Comparison of ENCODE assay signal across 1 cellular context in the genomic region with DNA sequence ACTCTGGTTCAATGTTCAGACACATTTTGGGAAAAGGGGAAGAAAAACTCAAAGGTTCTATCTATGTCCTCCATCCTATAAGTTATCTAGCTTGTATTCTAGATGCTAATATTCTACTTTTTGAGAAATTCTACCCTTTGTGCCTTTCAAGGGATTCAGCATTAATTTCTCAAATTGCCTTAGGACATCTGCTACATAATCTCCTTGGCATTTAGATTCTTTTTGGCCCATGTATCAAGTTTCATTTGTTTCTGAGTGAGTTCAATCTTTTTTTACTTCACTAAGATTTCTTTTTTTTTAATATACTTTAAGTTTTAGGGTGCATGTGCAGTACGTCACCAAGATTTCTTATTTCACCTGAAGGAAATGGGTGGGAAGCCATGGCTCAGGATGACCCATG.
TF ChIP-seq lines count a peak whose summit lies in the region.

No MANE protein-coding gene starts in this region.

TF ChIP-seq in GM23338, 12 proteins besides CTCF, POLR2A, EP300 and RAD21:
- TF ChIP-seq, protein P1, sequence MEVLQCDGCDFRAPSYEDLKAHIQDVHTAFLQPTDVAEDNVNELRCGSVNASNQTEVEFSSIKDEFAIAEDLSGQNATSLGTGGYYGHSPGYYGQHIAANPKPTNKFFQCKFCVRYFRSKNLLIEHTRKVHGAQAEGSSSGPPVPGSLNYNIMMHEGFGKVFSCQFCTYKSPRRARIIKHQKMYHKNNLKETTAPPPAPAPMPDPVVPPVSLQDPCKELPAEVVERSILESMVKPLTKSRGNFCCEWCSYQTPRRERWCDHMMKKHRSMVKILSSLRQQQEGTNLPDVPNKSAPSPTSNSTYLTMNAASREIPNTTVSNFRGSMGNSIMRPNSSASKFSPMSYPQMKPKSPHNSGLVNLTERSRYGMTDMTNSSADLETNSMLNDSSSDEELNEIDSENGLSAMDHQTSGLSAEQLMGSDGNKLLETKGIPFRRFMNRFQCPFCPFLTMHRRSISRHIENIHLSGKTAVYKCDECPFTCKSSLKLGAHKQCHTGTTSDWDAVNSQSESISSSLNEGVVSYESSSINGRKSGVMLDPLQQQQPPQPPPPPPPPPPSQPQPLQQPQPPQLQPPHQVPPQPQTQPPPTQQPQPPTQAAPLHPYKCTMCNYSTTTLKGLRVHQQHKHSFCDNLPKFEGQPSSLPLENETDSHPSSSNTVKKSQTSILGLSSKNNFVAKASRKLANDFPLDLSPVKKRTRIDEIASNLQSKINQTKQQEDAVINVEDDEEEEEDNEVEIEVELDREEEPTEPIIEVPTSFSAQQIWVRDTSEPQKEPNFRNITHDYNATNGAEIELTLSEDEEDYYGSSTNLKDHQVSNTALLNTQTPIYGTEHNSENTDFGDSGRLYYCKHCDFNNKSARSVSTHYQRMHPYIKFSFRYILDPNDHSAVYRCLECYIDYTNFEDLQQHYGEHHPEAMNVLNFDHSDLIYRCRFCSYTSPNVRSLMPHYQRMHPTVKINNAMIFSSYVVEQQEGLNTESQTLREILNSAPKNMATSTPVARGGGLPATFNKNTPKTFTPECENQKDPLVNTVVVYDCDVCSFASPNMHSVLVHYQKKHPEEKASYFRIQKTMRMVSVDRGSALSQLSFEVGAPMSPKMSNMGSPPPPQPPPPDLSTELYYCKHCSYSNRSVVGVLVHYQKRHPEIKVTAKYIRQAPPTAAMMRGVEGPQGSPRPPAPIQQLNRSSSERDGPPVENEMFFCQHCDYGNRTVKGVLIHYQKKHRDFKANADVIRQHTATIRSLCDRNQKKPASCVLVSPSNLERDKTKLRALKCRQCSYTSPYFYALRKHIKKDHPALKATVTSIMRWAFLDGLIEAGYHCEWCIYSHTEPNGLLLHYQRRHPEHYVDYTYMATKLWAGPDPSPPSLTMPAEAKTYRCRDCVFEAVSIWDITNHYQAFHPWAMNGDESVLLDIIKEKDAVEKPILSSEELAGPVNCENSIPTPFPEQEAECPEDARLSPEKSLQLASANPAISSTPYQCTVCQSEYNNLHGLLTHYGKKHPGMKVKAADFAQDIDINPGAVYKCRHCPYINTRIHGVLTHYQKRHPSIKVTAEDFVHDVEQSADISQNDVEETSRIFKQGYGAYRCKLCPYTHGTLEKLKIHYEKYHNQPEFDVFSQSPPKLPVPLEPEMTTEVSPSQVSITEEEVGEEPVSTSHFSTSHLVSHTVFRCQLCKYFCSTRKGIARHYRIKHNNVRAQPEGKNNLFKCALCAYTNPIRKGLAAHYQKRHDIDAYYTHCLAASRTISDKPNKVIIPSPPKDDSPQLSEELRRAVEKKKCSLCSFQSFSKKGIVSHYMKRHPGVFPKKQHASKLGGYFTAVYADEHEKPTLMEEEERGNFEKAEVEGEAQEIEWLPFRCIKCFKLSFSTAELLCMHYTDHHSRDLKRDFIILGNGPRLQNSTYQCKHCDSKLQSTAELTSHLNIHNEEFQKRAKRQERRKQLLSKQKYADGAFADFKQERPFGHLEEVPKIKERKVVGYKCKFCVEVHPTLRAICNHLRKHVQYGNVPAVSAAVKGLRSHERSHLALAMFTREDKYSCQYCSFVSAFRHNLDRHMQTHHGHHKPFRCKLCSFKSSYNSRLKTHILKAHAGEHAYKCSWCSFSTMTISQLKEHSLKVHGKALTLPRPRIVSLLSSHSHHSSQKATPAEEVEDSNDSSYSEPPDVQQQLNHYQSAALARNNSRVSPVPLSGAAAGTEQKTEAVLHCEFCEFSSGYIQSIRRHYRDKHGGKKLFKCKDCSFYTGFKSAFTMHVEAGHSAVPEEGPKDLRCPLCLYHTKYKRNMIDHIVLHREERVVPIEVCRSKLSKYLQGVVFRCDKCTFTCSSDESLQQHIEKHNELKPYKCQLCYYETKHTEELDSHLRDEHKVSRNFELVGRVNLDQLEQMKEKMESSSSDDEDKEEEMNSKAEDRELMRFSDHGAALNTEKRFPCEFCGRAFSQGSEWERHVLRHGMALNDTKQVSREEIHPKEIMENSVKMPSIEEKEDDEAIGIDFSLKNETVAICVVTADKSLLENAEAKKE (CRISPR knock-in tag; IDR thresholded peaks at IDR 0.05), result no peak
- TF ChIP-seq CREB1 (CRISPR knock-in tag; IDR thresholded peaks at IDR 0.05; ENCODE audit: low read depth), result no peak
- TF ChIP-seq, protein P2, sequence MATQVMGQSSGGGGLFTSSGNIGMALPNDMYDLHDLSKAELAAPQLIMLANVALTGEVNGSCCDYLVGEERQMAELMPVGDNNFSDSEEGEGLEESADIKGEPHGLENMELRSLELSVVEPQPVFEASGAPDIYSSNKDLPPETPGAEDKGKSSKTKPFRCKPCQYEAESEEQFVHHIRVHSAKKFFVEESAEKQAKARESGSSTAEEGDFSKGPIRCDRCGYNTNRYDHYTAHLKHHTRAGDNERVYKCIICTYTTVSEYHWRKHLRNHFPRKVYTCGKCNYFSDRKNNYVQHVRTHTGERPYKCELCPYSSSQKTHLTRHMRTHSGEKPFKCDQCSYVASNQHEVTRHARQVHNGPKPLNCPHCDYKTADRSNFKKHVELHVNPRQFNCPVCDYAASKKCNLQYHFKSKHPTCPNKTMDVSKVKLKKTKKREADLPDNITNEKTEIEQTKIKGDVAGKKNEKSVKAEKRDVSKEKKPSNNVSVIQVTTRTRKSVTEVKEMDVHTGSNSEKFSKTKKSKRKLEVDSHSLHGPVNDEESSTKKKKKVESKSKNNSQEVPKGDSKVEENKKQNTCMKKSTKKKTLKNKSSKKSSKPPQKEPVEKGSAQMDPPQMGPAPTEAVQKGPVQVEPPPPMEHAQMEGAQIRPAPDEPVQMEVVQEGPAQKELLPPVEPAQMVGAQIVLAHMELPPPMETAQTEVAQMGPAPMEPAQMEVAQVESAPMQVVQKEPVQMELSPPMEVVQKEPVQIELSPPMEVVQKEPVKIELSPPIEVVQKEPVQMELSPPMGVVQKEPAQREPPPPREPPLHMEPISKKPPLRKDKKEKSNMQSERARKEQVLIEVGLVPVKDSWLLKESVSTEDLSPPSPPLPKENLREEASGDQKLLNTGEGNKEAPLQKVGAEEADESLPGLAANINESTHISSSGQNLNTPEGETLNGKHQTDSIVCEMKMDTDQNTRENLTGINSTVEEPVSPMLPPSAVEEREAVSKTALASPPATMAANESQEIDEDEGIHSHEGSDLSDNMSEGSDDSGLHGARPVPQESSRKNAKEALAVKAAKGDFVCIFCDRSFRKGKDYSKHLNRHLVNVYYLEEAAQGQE (IDR thresholded peaks at IDR 0.05; ENCODE audit: unreplicated experiment), result no peak
- no peak for TF ChIP-seq EZH2 (IDR thresholded peaks at IDR 0.05; ENCODE audit: low read depth, unreplicated experiment)
- no peak for TF ChIP-seq JUNB (IDR thresholded peaks at IDR 0.05; ENCODE audit: unreplicated experiment)
- TF ChIP-seq ZNF114 (CRISPR knock-in tag; IDR thresholded peaks at IDR 0.05), result no peak
- no peak for TF ChIP-seq NANOG (IDR thresholded peaks at IDR 0.05; ENCODE audit: borderline replicate concordance)
- no peak for TF ChIP-seq POLR2AphosphoS5 (IDR thresholded peaks at IDR 0.05; ENCODE audit: low read depth)
- no peak for TF ChIP-seq ZNF331 (CRISPR knock-in tag; IDR thresholded peaks at IDR 0.05; ENCODE audit: low read depth)
